Comparison of ENCODE assay signal across 18 cellular contexts in the genomic region with DNA sequence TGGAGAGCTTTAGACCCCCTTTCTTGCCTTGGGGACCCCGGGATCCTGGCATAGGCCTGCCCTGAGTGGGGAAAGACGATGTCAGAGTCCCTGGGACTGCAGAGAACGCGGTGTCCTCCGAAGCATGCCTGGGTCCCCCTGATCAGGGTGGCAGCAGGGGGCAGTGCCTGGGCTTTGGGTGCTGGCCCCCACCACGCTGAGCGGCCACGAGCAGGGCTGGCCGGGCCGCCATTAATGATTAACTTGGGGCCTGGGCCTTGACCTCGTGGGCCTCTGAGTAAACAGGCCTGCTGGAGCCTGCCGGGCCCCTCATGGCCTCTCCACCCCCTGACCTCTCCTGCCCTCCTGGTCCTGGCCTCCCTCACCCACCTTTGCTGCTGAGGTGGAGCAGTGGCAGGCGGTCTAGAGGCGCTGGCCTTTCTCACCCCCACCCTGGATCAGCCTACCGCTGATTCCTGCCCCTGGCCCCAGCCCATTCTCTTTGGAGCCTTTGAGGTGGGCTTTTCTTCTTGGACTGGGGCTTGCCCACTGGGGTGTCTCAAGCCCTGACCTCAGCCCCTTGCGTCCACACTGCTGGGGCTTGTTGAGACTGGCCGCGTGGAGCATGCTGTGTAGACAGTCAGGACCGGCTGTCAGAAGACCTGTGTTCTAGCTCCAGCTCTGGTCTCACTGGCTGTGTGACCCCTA. TPM values are rescaled to one million over a fixed set of nuclear protein-coding genes. Genes with fewer than 3 reads are reported as not detected.
DNase-seq lines count a peak whose midpoint lies in the region; ATAC-seq and TF ChIP-seq lines count a peak whose summit lies in the region.
"Had no signal": no experiment of that assay in that cellular context is flagged by ENCODE, and none has a peak within 500 bp of the region (broad histone marks: within the 10 kb centered on the region; RNA-seq: fewer than 3 reads in every experiment).

No MANE protein-coding gene starts in this region.

- H3K27ac Mint-ChIP-seq in T-helper 17 cell, result no peak overlapping the region

- TF ChIP-seq CTCF in C4-2B (conservative IDR thresholded peaks at IDR 0.05), result no peak
- TF ChIP-seq CTCF in left lung (IDR thresholded peaks at IDR 0.05), result no peak
- TF ChIP-seq CTCF in spleen (IDR thresholded peaks at IDR 0.05 in 8 of 11, conservative IDR thresholded peaks at IDR 0.05 in 3 of 11), result no peak

- no peaks in the 10 kb centered on the region for H3K36me3 Mint-ChIP-seq in T-helper 17 cell (ENCODE audit: low read depth)

- no peak for TF ChIP-seq POLR2A in spleen (IDR thresholded peaks at IDR 0.05)

- no peaks in the 10 kb centered on the region for H3K27me3 ChIP-seq in left lung
- peaks cover 0 to 9% (median 0%) of the 10 kb centered on the region in 7 donors for H3K27me3 ChIP-seq in spleen (replicated peaks in 1 of 7)

- H3K9me3 ChIP-seq in left lung (no peaks in the 10 kb centered on the region), spleen (no peaks in the 10 kb centered on the region), T-helper 17 cell (ENCODE audit: control insufficient read depth, low read length, poor library complexity, severe bottlenecking) (no peaks in the 10 kb centered on the region)

- intact Hi-C loops in left lung (cut with DNase I) (no loop called here), spleen (cut with DNase I; ENCODE audit: low total_unique reads) (no loop called here)

- H3K27me3 Mint-ChIP-seq in T-helper 17 cell, result no peaks in the 10 kb centered on the region

- H3K4me3 ChIP-seq in left lung, result no peak overlapping the region
- no peak overlapping the region for H3K4me3 ChIP-seq in spleen

- peak overlapping the region; percentile 85 for H3K27ac ChIP-seq in C4-2B
- no peak overlapping the region for H3K27ac ChIP-seq in left lung
- no peak overlapping the region for H3K27ac ChIP-seq in spleen

- DNase-seq in HuH-7.5 (ENCODE audit: low spot score), result peak; percentile 96
- DNase-seq in left lung, result peak in 1 of 2 donors; percentile 61
- DNase-seq in spleen, result peak; percentile 54
- DNase-seq in NCI-H2227 treated with DMSO at 0.1 percent for 48 hours (lab: John Stamatoyannopoulos, UW), result no peak
- no peak for DNase-seq in T-helper 17 cell
- DNase-seq: DMS 273 treated with DMSO at 0.1 percent for 48 hours, GDM1, KBM-7, MV-4-11, NCI-H1694 treated with DMSO at 0.1 percent for 48 hours, PC-3, RPMI8226, SIG-M5 had no signal

- H3K4me1 ChIP-seq in left lung, result peaks cover 19 to 57% of the 10 kb centered on the region in 2 donors
- peaks cover 0 to 57% (median 25%) of the 10 kb centered on the region in 6 donors for H3K4me1 ChIP-seq in spleen

- ATAC-seq in left lung (peak; percentile 4), HG03095 (IDR thresholded peaks at IDR 0.05; ENCODE audit: unreplicated experiment) (no peak), T-helper 17 cell (no peak)
- ATAC-seq: PC-3, SK-N-SH treated with all-trans-retinoic acid at 6 μM for 48 hours had no signal

- H3K4me3 Mint-ChIP-seq in T-helper 17 cell, result no peak overlapping the region
- H3K4me3 Mint-ChIP-seq: CD14-positive monocyte had no signal

- H3K4me1 Mint-ChIP-seq in T-helper 17 cell, result peaks cover 12% of the 10 kb centered on the region

- H3K36me3 ChIP-seq in left lung (no peaks in the 10 kb centered on the region), spleen (no peaks in the 10 kb centered on the region)

- WGBS in spleen, 5 donors, result 92 to 97% (median 93%) methylated on average over 16 to 19 of the region's 19 CpGs

RNA-seq across cellular contexts. Expression of a gene that starts 26.3 kb away (rescaled TPM):
- total RNA-seq in left lung, result 10 to 100 TPM; 43.4 to 93.8 TPM
- total RNA-seq in spleen, result 10 to 100 TPM; 15.5 to 27.7 (median 18.3) TPM
- polyA plus RNA-seq in spleen, result 10 to 100 TPM in 1 of 3 donors, 1 to 10 TPM in 2; 7.4 to 19.8 (median 9.1) TPM
- 1 to 10 TPM; 2.2 to 2.4 TPM for total RNA-seq in T-helper 17 cell

RNA-seq across cellular contexts. Expression of a gene that starts 50.4 kb away (rescaled TPM):
- total RNA-seq in left lung (under 1 TPM in 1 of 2 donors, not detected in 1; 0.50 TPM), spleen (under 1 TPM in 2 of 7 donors, not detected in 5; 0.32 to 0.37 TPM), T-helper 17 cell (not detected)
- under 1 TPM in 2 of 3 donors, not detected in 1; 0.06 to 0.07 TPM for polyA plus RNA-seq in spleen
- total RNA-seq: Daoy, PC-3 had no signal
- polyA plus RNA-seq: CD14-positive monocyte had no signal

Comparison
In these comparisons a context has a peak if more than half of its experiments do, and no peak if none do; other contexts are left out.
1. DNase-seq: peak in HuH-7.5 (single experiment) and spleen (single experiment); none in NCI-H2227 treated with DMSO at 0.1 percent for 48 hours (single experiment) and T-helper 17 cell (0 of 3).
2. RNA of a gene that starts 26.3 kb away (total RNA-seq): 43.4 to 93.8 TPM in left lung and 15.5 to 27.7 TPM in spleen; 2.2 to 2.4 TPM in T-helper 17 cell; every median in the first group is over 4 times any median in the second.